1 cellular context compared by ENCODE assay signal in the genomic region with DNA sequence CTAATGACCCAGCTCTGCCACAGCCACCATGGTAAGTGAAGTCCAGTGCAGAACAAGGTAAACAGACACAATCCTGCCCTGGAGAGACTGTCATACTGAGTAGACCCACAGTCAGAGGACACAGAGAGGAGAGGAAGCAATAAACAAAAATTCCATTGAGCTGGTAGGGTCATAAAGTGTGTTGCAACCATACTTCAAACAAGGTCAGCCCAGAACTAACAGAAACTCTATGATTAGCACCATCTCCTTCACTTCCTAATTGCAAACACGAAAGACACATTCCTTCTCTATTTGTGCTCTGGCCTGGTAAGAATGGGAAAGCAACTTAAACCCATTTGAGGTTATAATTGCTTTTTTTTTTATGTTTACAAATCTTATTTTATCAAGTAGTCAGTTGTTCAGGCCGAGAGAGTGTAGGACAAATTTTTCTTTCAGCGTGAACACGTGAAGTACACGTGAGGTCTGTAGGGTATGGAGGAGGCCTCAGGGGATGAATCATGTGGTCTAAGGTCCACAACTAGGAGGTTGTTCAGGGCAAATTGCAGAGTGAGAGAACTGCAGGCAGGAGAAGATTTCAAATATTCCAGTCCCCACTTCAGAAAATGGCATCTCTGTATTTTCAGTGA.
A peak's percentile ranks its signal among the peaks of the same experiment; 100 is the strongest.
TF ChIP-seq lines count a peak whose summit lies in the region.

No MANE protein-coding gene starts in this region.

TF ChIP-seq in HepG2, 621 proteins besides CTCF, POLR2A, EP300 and RAD21 (continued from another document and continues in another):
- TF ChIP-seq, protein P1, sequence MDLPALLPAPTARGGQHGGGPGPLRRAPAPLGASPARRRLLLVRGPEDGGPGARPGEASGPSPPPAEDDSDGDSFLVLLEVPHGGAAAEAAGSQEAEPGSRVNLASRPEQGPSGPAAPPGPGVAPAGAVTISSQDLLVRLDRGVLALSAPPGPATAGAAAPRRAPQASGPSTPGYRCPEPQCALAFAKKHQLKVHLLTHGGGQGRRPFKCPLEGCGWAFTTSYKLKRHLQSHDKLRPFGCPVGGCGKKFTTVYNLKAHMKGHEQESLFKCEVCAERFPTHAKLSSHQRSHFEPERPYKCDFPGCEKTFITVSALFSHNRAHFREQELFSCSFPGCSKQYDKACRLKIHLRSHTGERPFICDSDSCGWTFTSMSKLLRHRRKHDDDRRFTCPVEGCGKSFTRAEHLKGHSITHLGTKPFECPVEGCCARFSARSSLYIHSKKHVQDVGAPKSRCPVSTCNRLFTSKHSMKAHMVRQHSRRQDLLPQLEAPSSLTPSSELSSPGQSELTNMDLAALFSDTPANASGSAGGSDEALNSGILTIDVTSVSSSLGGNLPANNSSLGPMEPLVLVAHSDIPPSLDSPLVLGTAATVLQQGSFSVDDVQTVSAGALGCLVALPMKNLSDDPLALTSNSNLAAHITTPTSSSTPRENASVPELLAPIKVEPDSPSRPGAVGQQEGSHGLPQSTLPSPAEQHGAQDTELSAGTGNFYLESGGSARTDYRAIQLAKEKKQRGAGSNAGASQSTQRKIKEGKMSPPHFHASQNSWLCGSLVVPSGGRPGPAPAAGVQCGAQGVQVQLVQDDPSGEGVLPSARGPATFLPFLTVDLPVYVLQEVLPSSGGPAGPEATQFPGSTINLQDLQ (CRISPR knock-in tag; IDR thresholded peaks at IDR 0.05): no peak
- TF ChIP-seq ZNF143 (CRISPR knock-in tag; IDR thresholded peaks at IDR 0.05) (0 out of 2 replicates have a peak, but pooled peaks have one; percentile 35), FOSL1 (CRISPR knock-in tag; IDR thresholded peaks at IDR 0.05; ENCODE audit: borderline replicate concordance) (peak; percentile 84; the same call in 1 of the 2 replicates), ZNF136 (CRISPR knock-in tag; IDR thresholded peaks at IDR 0.05; ENCODE audit: low read depth) (peak; percentile 44; the same call in 1 of the 2 replicates), ZNF543 (CRISPR knock-in tag; IDR thresholded peaks at IDR 0.05) (peak; percentile 92), CAMTA2 (CRISPR knock-in tag; IDR thresholded peaks at IDR 0.05; ENCODE audit: borderline replicate concordance) (no peak), MYNN (CRISPR knock-in tag; IDR thresholded peaks at IDR 0.05; ENCODE audit: low read depth) (no peak), RBAK (CRISPR knock-in tag; IDR thresholded peaks at IDR 0.05) (no peak), PHB2 (IDR thresholded peaks at IDR 0.05; ENCODE audit: partially characterized antibody) (no peak), TCF12 (IDR thresholded peaks at IDR 0.05) (no peak), TCF12 (CRISPR knock-in tag; IDR thresholded peaks at IDR 0.05) (peak; percentile 79; the same call in 1 of the 2 replicates), NR2F2 (IDR thresholded peaks at IDR 0.05; ENCODE audit: borderline replicate concordance, low read depth) (peak; percentile 86), SMC3 (IDR thresholded peaks at IDR 0.05; ENCODE audit: low read length) (peak; percentile 55), MAFK (conservative IDR thresholded peaks at IDR 0.05 in 1 of 2, IDR thresholded peaks at IDR 0.05 in 1 of 2; ENCODE audit: low read length in 2 of 2) (no peak), SOX13 (IDR thresholded peaks at IDR 0.05) (peak; percentile 75), SOX13 (CRISPR knock-in tag; conservative IDR thresholded peaks at IDR 0.05 in 1 of 2, IDR thresholded peaks at IDR 0.05 in 1 of 2) (peak in 1 of 2 experiments; percentile 88; a peak in 2 of 4 replicates), SNRNP70 (IDR thresholded peaks at IDR 0.05; ENCODE audit: low read depth, low read length) (no peak), MIER3 (CRISPR knock-in tag; IDR thresholded peaks at IDR 0.05; ENCODE audit: borderline replicate concordance) (peak; percentile 96), ZNF530 (CRISPR knock-in tag; IDR thresholded peaks at IDR 0.05; ENCODE audit: low read depth) (no peak), MAZ (IDR thresholded peaks at IDR 0.05; ENCODE audit: borderline replicate concordance, low read depth, low read length) (no peak), MAZ (CRISPR knock-in tag; IDR thresholded peaks at IDR 0.05; ENCODE audit: low read depth) (peak; percentile 74), JARID2 (CRISPR knock-in tag; IDR thresholded peaks at IDR 0.05; ENCODE audit: insufficient replicate concordance) (no peak), ATF7-NPFF (CRISPR knock-in tag; IDR thresholded peaks at IDR 0.05; ENCODE audit: low read depth) (peak; percentile 70), ZBTB21 (CRISPR knock-in tag; IDR thresholded peaks at IDR 0.05) (no peak), SIX1 (CRISPR knock-in tag; IDR thresholded peaks at IDR 0.05; ENCODE audit: borderline replicate concordance) (peak; percentile 72; the same call in 1 of the 2 replicates), STAG1 (CRISPR knock-in tag; IDR thresholded peaks at IDR 0.05) (peak; percentile 2; the same call in 1 of the 2 replicates), KDM2A (CRISPR knock-in tag; IDR thresholded peaks at IDR 0.05; ENCODE audit: borderline replicate concordance, low read depth) (peak; percentile 32; the same call in 1 of the 2 replicates), HNRNPUL1 (IDR thresholded peaks at IDR 0.05; ENCODE audit: low read depth, low read length) (no peak)
- TF ChIP-seq, protein P2, sequence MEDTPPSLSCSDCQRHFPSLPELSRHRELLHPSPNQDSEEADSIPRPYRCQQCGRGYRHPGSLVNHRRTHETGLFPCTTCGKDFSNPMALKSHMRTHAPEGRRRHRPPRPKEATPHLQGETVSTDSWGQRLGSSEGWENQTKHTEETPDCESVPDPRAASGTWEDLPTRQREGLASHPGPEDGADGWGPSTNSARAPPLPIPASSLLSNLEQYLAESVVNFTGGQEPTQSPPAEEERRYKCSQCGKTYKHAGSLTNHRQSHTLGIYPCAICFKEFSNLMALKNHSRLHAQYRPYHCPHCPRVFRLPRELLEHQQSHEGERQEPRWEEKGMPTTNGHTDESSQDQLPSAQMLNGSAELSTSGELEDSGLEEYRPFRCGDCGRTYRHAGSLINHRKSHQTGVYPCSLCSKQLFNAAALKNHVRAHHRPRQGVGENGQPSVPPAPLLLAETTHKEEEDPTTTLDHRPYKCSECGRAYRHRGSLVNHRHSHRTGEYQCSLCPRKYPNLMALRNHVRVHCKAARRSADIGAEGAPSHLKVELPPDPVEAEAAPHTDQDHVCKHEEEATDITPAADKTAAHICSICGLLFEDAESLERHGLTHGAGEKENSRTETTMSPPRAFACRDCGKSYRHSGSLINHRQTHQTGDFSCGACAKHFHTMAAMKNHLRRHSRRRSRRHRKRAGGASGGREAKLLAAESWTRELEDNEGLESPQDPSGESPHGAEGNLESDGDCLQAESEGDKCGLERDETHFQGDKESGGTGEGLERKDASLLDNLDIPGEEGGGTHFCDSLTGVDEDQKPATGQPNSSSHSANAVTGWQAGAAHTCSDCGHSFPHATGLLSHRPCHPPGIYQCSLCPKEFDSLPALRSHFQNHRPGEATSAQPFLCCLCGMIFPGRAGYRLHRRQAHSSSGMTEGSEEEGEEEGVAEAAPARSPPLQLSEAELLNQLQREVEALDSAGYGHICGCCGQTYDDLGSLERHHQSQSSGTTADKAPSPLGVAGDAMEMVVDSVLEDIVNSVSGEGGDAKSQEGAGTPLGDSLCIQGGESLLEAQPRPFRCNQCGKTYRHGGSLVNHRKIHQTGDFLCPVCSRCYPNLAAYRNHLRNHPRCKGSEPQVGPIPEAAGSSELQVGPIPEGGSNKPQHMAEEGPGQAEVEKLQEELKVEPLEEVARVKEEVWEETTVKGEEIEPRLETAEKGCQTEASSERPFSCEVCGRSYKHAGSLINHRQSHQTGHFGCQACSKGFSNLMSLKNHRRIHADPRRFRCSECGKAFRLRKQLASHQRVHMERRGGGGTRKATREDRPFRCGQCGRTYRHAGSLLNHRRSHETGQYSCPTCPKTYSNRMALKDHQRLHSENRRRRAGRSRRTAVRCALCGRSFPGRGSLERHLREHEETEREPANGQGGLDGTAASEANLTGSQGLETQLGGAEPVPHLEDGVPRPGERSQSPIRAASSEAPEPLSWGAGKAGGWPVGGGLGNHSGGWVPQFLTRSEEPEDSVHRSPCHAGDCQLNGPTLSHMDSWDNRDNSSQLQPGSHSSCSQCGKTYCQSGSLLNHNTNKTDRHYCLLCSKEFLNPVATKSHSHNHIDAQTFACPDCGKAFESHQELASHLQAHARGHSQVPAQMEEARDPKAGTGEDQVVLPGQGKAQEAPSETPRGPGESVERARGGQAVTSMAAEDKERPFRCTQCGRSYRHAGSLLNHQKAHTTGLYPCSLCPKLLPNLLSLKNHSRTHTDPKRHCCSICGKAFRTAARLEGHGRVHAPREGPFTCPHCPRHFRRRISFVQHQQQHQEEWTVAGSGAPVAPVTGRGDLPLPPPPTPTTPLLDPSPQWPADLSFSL (CRISPR knock-in tag; IDR thresholded peaks at IDR 0.05): peak; percentile 78
- TF ChIP-seq, protein P3, sequence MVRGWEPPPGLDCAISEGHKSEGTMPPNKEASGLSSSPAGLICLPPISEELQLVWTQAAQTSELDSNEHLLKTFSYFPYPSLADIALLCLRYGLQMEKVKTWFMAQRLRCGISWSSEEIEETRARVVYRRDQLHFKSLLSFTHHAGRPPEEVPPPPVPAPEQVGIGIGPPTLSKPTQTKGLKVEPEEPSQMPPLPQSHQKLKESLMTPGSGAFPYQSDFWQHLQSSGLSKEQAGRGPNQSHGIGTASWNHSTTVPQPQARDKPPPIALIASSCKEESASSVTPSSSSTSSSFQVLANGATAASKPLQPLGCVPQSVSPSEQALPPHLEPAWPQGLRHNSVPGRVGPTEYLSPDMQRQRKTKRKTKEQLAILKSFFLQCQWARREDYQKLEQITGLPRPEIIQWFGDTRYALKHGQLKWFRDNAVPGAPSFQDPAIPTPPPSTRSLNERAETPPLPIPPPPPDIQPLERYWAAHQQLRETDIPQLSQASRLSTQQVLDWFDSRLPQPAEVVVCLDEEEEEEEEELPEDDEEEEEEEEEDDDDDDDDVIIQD (CRISPR knock-in tag; IDR thresholded peaks at IDR 0.05; ENCODE audit: low read depth): peak; percentile 93
- TF ChIP-seq, protein P4, sequence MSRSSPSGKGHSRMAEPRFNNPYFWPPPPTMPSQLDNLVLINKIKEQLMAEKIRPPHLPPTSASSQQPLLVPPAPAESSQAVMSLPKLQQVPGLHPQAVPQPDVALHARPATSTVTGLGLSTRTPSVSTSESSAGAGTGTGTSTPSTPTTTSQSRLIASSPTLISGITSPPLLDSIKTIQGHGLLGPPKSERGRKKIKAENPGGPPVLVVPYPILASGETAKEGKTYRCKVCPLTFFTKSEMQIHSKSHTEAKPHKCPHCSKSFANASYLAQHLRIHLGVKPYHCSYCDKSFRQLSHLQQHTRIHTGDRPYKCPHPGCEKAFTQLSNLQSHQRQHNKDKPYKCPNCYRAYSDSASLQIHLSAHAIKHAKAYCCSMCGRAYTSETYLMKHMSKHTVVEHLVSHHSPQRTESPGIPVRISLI (CRISPR knock-in tag; IDR thresholded peaks at IDR 0.05; ENCODE audit: borderline replicate concordance): peak; percentile 84
- TF ChIP-seq, protein P5, sequence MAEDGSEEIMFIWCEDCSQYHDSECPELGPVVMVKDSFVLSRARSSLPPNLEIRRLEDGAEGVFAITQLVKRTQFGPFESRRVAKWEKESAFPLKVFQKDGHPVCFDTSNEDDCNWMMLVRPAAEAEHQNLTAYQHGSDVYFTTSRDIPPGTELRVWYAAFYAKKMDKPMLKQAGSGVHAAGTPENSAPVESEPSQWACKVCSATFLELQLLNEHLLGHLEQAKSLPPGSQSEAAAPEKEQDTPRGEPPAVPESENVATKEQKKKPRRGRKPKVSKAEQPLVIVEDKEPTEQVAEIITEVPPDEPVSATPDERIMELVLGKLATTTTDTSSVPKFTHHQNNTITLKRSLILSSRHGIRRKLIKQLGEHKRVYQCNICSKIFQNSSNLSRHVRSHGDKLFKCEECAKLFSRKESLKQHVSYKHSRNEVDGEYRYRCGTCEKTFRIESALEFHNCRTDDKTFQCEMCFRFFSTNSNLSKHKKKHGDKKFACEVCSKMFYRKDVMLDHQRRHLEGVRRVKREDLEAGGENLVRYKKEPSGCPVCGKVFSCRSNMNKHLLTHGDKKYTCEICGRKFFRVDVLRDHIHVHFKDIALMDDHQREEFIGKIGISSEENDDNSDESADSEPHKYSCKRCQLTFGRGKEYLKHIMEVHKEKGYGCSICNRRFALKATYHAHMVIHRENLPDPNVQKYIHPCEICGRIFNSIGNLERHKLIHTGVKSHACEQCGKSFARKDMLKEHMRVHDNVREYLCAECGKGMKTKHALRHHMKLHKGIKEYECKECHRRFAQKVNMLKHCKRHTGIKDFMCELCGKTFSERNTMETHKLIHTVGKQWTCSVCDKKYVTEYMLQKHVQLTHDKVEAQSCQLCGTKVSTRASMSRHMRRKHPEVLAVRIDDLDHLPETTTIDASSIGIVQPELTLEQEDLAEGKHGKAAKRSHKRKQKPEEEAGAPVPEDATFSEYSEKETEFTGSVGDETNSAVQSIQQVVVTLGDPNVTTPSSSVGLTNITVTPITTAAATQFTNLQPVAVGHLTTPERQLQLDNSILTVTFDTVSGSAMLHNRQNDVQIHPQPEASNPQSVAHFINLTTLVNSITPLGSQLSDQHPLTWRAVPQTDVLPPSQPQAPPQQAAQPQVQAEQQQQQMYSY (CRISPR knock-in tag; IDR thresholded peaks at IDR 0.05): 0 out of 2 replicates have a peak, but pooled peaks have one; percentile 49
- TF ChIP-seq, protein P6, sequence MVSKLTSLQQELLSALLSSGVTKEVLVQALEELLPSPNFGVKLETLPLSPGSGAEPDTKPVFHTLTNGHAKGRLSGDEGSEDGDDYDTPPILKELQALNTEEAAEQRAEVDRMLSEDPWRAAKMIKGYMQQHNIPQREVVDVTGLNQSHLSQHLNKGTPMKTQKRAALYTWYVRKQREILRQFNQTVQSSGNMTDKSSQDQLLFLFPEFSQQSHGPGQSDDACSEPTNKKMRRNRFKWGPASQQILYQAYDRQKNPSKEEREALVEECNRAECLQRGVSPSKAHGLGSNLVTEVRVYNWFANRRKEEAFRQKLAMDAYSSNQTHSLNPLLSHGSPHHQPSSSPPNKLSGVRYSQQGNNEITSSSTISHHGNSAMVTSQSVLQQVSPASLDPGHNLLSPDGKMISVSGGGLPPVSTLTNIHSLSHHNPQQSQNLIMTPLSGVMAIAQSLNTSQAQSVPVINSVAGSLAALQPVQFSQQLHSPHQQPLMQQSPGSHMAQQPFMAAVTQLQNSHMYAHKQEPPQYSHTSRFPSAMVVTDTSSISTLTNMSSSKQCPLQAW (CRISPR knock-in tag; IDR thresholded peaks at IDR 0.05): peak; percentile 95
- TF ChIP-seq, protein P7, sequence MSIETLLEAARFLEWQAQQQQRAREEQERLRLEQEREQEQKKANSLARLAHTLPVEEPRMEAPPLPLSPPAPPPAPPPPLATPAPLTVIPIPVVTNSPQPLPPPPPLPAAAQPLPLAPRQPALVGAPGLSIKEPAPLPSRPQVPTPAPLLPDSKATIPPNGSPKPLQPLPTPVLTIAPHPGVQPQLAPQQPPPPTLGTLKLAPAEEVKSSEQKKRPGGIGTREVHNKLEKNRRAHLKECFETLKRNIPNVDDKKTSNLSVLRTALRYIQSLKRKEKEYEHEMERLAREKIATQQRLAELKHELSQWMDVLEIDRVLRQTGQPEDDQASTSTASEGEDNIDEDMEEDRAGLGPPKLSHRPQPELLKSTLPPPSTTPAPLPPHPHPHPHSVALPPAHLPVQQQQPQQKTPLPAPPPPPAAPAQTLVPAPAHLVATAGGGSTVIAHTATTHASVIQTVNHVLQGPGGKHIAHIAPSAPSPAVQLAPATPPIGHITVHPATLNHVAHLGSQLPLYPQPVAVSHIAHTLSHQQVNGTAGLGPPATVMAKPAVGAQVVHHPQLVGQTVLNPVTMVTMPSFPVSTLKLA (IDR thresholded peaks at IDR 0.05): peak; percentile 98
- TF ChIP-seq, protein P8, sequence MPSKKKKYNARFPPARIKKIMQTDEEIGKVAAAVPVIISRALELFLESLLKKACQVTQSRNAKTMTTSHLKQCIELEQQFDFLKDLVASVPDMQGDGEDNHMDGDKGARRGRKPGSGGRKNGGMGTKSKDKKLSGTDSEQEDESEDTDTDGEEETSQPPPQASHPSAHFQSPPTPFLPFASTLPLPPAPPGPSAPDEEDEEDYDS (CRISPR knock-in tag; IDR thresholded peaks at IDR 0.05): peak; percentile 75
